ENCODE assay signal across 8 cellular contexts in the genomic region with DNA sequence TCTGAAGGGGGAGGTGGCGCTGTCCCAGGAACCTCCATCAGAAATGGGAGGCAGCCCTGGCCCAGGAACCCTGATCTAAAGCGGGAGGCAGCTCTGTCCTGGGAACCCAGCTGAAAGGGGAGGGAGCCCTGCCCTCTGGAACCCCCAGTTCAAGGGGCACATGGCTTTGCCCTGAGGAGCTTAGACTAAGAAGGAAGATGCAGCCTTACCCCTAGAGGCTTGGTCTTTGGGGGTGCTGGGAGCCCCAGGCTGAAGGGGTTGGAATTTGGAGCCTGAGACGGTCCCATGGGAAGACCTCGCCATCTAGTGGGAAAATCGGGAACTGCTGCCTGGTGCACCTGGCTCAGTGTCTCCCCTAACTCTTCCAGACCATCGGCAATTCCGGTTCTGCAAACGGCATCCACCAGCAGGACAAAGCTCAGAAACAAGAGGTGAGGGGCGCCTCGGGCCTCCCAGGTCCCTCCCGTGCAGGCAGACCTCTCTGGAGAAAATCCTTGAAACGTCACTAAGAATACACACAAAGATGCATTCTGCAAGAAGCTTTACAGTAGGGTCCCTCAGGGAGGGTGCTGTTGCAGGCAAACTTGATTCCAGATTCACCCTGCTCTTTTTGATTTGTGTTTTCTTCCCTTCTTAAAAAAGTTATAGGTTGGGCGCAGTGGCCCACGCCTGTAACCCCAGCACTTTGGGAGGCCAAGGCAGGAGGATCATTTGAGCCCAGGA. TPM values are rescaled to one million over a fixed set of nuclear protein-coding genes. Genes with fewer than 3 reads are reported as not detected.
DNase-seq lines count a peak whose midpoint lies in the region; ATAC-seq and TF ChIP-seq lines count a peak whose summit lies in the region.

No MANE protein-coding gene starts in this region.

- H3K36me3 ChIP-seq in DOHH2 (ENCODE audit: control insufficient read depth, low read length): 0 out of 2 replicates have a peak, but pooled peaks cover 4% of the 10 kb centered on the region
- peaks cover 0 to 78% (median 4%) of the 10 kb centered on the region in 9 donors for H3K36me3 ChIP-seq in heart right ventricle

- H3K4me3 ChIP-seq in DOHH2 (ENCODE audit: low read length) (no peak overlapping the region), heart right ventricle (no peak overlapping the region), retinal pigment epithelial cell (ENCODE audit: low read length) (no peak overlapping the region)

- H3K9me3 ChIP-seq in DOHH2 (ENCODE audit: control insufficient read depth, insufficient read depth, low read length) (no peaks in the 10 kb centered on the region), heart right ventricle (no peaks in the 10 kb centered on the region)

- no peaks in the 10 kb centered on the region for H3K9me3 Mint-ChIP-seq in activated naive CD8-positive, alpha-beta T cell treated with anti-CD3 and anti-CD28 coated beads for 36 hours

- H3F3A ChIP-seq in DOHH2 (ENCODE audit: control insufficient read depth, insufficient read depth): no peaks in the 10 kb centered on the region

- H3K27me3 ChIP-seq in DOHH2 (ENCODE audit: control insufficient read depth, low read length): no peaks in the 10 kb centered on the region
- H3K27me3 ChIP-seq in heart right ventricle: no peaks in the 10 kb centered on the region

- WGBS in heart right ventricle, 2 donors: 34 to 41% methylated on average over 14 of the region's 14 CpGs

- H3K4me1 ChIP-seq in DOHH2 (ENCODE audit: control insufficient read depth, low read length): peaks cover 6% of the 10 kb centered on the region; the same call in 1 of the 2 replicates
- H3K4me1 ChIP-seq in heart right ventricle: no peaks in the 10 kb centered on the region

- H3K4me1 Mint-ChIP-seq in activated naive CD8-positive, alpha-beta T cell treated with anti-CD3 and anti-CD28 coated beads for 36 hours: no peaks in the 10 kb centered on the region

- H3K4me3 Mint-ChIP-seq in activated naive CD8-positive, alpha-beta T cell treated with anti-CD3 and anti-CD28 coated beads for 36 hours: no peak overlapping the region

- no peaks in the 10 kb centered on the region for H3K27me3 Mint-ChIP-seq in activated naive CD8-positive, alpha-beta T cell treated with anti-CD3 and anti-CD28 coated beads for 36 hours

- DNase-seq in KBM-7 (peak; percentile 78), SKM-1 (lab: John Stamatoyannopoulos, UW; ENCODE audit: unreplicated experiment) (peak; percentile 54), heart right ventricle (peak; percentile 65), retinal pigment epithelial cell (ENCODE audit: low read depth) (no peak)
- peak; percentile 60 for DNase-seq in activated naive CD8-positive, alpha-beta T cell treated with anti-CD3 and anti-CD28 coated beads for 36 hours

- H3K79me2 ChIP-seq in DOHH2 (ENCODE audit: control insufficient read depth, low read length): no peaks in the 10 kb centered on the region

- H3K27ac Mint-ChIP-seq in activated naive CD8-positive, alpha-beta T cell treated with anti-CD3 and anti-CD28 coated beads for 36 hours: no peak overlapping the region

- H3K4me2 ChIP-seq in DOHH2 (ENCODE audit: low read length): peak overlapping the region; percentile 23; the same call in 1 of the 2 replicates

- in situ Hi-C loops in KBM-7 (cut with MboI; ENCODE audit: low pct_unique_long_range_greater_than_20kb, low sequenced_read_pairs): no loop called here

- H4K20me1 ChIP-seq in DOHH2 (ENCODE audit: control insufficient read depth, insufficient read depth, low read depth, low read length): no peaks in the 10 kb centered on the region

- no peaks in the 10 kb centered on the region for H3K9me2 ChIP-seq in DOHH2 (replicated peaks; ENCODE audit: control insufficient read depth, low read length)

- H3K27ac ChIP-seq in DOHH2 (ENCODE audit: low read depth, low read length) (no peak overlapping the region), heart right ventricle (no peak overlapping the region)

- intact Hi-C loops in heart right ventricle (cut with DNase I): loop anchor here (1.0 to 10.0 kb wide), 8 partner anchors 194 to 534 kb away; no protein-coding TSS in a partner anchor

- H3K36me3 Mint-ChIP-seq in activated naive CD8-positive, alpha-beta T cell treated with anti-CD3 and anti-CD28 coated beads for 36 hours: no peaks in the 10 kb centered on the region

- ATAC-seq in heart right ventricle (peak; percentile 36 to 81 (median 62)), HG03469 (IDR thresholded peaks at IDR 0.05; ENCODE audit: unreplicated experiment) (no peak), HG02588 (IDR thresholded peaks at IDR 0.05; ENCODE audit: unreplicated experiment) (no peak)

- TF ChIP-seq CTCF in DOHH2 (IDR thresholded peaks at IDR 0.05; ENCODE audit: low read depth, low read length, poor library complexity, severe bottlenecking) (peak; percentile 100), heart right ventricle (IDR thresholded peaks at IDR 0.05) (peak; percentile 92 to 99 (median 96)), retinal pigment epithelial cell (conservative IDR thresholded peaks at IDR 0.05; ENCODE audit: low read depth, low read length) (peak; percentile 97)

RNA-seq across cellular contexts. Expression of a gene that starts 52.4 kb away (rescaled TPM):
- total RNA-seq in activated naive CD8-positive, alpha-beta T cell treated with anti-CD3 and anti-CD28 coated beads for 36 hours: 1 to 10 TPM; 2.0 to 2.2 TPM
- 10 to 100 TPM; 11.7 to 36.6 (median 17.2) TPM for total RNA-seq in heart right ventricle
- 10 to 100 TPM; 22.1 TPM for polyA plus RNA-seq in heart right ventricle

Comparison
In these comparisons a context has a peak if more than half of its experiments do, and no peak if none do; other contexts are left out.
1. ATAC-seq: peak in heart right ventricle (8 of 8); none in HG03469 (single experiment) and HG02588 (single experiment).
2. Peak in every context shown above with its lines, with median percentiles within 50 percentile points of each other: CTCF ChIP-seq.